ENCODE assay signal across 23 cellular contexts in the genomic region with DNA sequence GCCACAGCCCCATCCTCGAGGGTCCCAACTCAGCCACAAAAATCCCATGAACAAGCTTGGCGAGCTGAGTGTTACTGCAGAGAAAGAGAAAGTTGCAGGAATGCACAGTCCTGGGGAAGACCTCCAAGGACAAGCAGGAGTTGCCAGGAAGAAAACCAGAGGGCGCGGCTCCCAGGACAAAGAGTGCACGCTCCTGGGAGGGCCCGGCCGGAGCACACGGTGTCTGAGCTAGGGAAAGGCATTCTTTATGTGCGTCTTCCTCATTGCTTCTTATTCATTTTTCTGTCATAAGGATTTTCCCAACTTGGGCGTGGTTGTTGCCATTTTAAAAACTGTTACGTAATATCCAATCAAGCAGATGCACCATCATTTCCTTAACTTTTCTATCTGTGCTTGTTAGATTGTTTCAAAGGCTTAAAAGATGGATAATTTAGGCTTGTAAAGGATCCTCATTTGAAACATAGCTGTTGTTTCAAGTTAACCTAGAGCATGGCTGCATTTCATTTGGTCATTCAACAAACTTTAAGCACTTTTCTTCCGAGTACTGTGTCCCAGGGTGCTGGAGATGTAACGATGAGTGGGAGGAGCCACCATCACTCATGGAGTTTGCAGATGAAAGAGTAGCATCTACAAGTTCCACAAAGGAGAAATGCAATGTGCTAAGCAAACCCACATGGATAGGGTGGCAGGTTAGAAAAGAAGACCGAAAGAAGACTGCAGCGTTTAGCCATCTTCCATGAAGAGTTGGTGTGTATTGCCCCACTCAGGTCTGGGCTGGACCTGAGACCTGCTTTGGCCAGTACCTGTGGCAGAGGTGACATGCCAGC. TPM values are rescaled to one million over a fixed set of nuclear protein-coding genes. Genes with fewer than 3 reads are reported as not detected.
"Had no signal": no experiment of that assay in that cellular context is flagged by ENCODE, and none has a peak within 500 bp of the region (broad histone marks: within the 10 kb centered on the region; RNA-seq: fewer than 3 reads in every experiment).

No MANE protein-coding gene starts in this region.

- FAIRE-seq: kidney, urothelium cell line had no signal

- H3K36me3 Mint-ChIP-seq: naive thymus-derived CD4-positive, alpha-beta T cell; type B pancreatic cell had no signal

- H3K9me3 ChIP-seq: esophagus squamous epithelium, neutrophil, sigmoid colon had no signal

- ATAC-seq: effector memory CD8-positive, alpha-beta T cell; naive thymus-derived CD4-positive, alpha-beta T cell had no signal

- DNase-seq: effector memory CD8-positive, alpha-beta T cell; esophagus squamous epithelium; foreskin fibroblast; kidney; mesendoderm; naive thymus-derived CD4-positive, alpha-beta T cell; nephron progenitor cell; sigmoid colon; stimulated activated CD4-positive, alpha-beta T cell treated with anti-CD3 and anti-CD28 coated beads, Interleukin-12 subunit alpha, Interleukin-12 subunit beta, amount 100 ng/mL, for 4 hours; stimulated activated naive CD4-positive, alpha-beta T cell; stomach; substantia nigra had no signal

- H3K4me1 ChIP-seq: esophagus squamous epithelium, sigmoid colon, stomach had no signal

- H3K4me1 Mint-ChIP-seq: naive thymus-derived CD4-positive, alpha-beta T cell; nephron progenitor cell had no signal

- H2AFZ ChIP-seq: hepatocyte had no signal

- H3K36me3 ChIP-seq: esophagus squamous epithelium, neutrophil, sigmoid colon, stomach had no signal

- H3K79me2 ChIP-seq: hepatocyte had no signal

- H3K4me2 ChIP-seq: hepatocyte had no signal

- H3K27ac Mint-ChIP-seq: dendritic cell treated with granulocyte-macrophage colony-stimulating factor and Interleukin-4, amounts not matched to agents 40 ng/mL and 50 ng/mL, for 4 days; effector memory CD8-positive, alpha-beta T cell; naive thymus-derived CD4-positive, alpha-beta T cell; nephron progenitor cell; type B pancreatic cell had no signal

- H3K27me3 ChIP-seq: hepatocyte had no signal

- H3K9me3 Mint-ChIP-seq: dendritic cell treated with granulocyte-macrophage colony-stimulating factor and Interleukin-4, amounts not matched to agents 40 ng/mL and 50 ng/mL, for 4 days; effector memory CD8-positive, alpha-beta T cell; type B pancreatic cell had no signal

- H3K27ac ChIP-seq: epithelial cell of prostate, esophagus squamous epithelium, hepatocyte, neutrophil, sigmoid colon, skin epidermis, stomach had no signal

- H3K4me3 Mint-ChIP-seq: dendritic cell treated with granulocyte-macrophage colony-stimulating factor and Interleukin-4, amounts not matched to agents 40 ng/mL and 50 ng/mL, for 4 days; effector memory CD8-positive, alpha-beta T cell; naive thymus-derived CD4-positive, alpha-beta T cell; nephron progenitor cell; type B pancreatic cell had no signal

- H3K4me3 ChIP-seq: esophagus squamous epithelium, hepatocyte, sigmoid colon, skin epidermis, stomach had no signal

RNA-seq across cellular contexts. Expression of a gene that starts 5.6 kb away (rescaled TPM):
- total RNA-seq: esophagus squamous epithelium; hepatocyte; kidney; liver; lung microvascular endothelial cell; naive thymus-derived CD4-positive, alpha-beta T cell; osteoblast; pulmonary artery endothelial cell; sigmoid colon had no signal
- polyA plus RNA-seq: hepatocyte; liver; naive thymus-derived CD4-positive, alpha-beta T cell; sigmoid colon; stomach had no signal
